Comparison of ENCODE assay signal across 9 cellular contexts in the genomic region with DNA sequence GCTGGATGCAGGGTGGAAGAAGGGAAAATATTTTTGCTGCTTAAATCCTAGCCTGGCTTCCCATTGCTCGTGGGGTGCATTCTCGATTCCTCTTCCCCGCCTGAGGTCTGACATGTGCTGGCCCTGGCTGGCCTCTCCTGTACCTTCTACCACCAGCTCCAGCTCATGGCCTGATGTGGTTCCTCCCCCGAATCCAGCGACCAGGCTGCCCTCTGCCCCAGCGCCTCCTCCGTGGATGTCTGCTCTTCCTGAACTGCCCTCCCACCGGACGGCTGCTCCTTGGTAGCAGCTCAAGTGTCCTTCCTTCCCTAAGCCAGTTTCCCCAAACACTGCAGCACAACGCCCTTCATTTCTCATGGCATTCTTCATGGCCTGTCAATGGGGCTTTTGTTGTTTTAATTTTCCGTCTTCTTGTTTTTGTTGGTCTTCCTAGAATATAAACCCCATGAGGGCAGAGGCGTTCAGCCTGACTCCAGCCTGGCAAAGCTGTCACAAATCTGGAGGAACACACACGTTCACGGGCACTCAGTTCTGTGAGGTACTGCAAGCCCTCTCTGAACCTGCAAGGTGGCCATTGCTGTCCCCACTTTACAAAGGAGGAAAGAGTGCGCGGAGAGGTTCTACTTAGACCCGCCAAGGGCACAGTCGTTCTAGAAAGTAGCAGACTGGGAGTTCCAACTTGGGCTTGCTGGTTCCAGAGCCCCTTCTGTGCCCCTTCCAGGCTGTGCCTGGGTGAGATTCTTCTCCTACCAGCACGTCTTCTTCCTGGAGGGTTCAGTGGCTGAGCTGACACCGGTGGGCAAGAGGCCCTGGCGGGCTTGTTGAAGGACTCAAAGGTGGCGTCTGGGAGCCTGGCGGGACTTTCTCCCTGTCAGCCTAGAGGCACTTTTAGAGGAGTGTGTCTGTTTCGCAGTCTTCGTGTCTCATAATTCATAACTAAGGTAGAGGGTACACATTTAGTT. TPM values are rescaled to one million over a fixed set of nuclear protein-coding genes. Genes with fewer than 3 reads are reported as not detected.
A peak's percentile ranks its signal among the peaks of the same experiment; 100 is the strongest.
DNase-seq lines count a peak whose midpoint lies in the region; ATAC-seq, FAIRE-seq and TF ChIP-seq lines count a peak whose summit lies in the region.
"Had no signal": no experiment of that assay in that cellular context is flagged by ENCODE, and none has a peak within 500 bp of the region (broad histone marks: within the 10 kb centered on the region; RNA-seq: fewer than 3 reads in every experiment).

No MANE protein-coding gene starts in this region.

- no peaks in the 10 kb centered on the region for H3K9me2 ChIP-seq in Karpas-422 (replicated peaks; ENCODE audit: insufficient read depth, low read length)

- H3K4me1 Mint-ChIP-seq in astrocyte (ENCODE audit: low read depth, unreplicated experiment), result peaks cover 19% of the 10 kb centered on the region
- peaks cover 14 to 43% (median 31%) of the 10 kb centered on the region in 7 donors for H3K4me1 Mint-ChIP-seq in naive thymus-derived CD4-positive, alpha-beta T cell

- CTCF ChIA-PET in AG04449 (lab: Yijun Ruan, JAX), result interaction anchor here (0.8 to 3.1 kb wide), 6 partner anchors 8 to 1202 kb away, joined by 3 to 37 read pairs (median 5); no protein-coding TSS in a partner anchor
- CTCF ChIA-PET in naive thymus-derived CD4-positive, alpha-beta T cell (lab: Charles Lee), result interaction anchor here (0.8 kb wide), 1 partner anchor 44 kb away, joined by 3 read pairs; no protein-coding TSS in a partner anchor

- DNase-seq in AG04449 (ENCODE audit: low read depth, low spot score) (no peak), HTR-8/SVneo (ENCODE audit: insufficient read length, low spot score) (no peak), astrocyte (ENCODE audit: low read depth) (no peak), NCI-H1930 (lab: John Stamatoyannopoulos, UW) (no peak), left lung (no peak), NCI-H82 treated with DMSO at 0.1 percent for 48 hours (lab: John Stamatoyannopoulos, UW; ENCODE audit: unreplicated experiment) (no peak), Karpas-422 (no peak)
- DNase-seq in naive thymus-derived CD4-positive, alpha-beta T cell, result no peak
- DNase-seq: activated effector memory CD4-positive, alpha-beta T cell treated with anti-CD3 and anti-CD28 coated beads, Interleukin-2, amount 50 U/mL, for 16 hours had no signal

- H3K27ac ChIP-seq in astrocyte (ENCODE audit: low read depth, low read length) (no peak overlapping the region), left lung (peak overlapping the region in 1 of 2 donors; percentile 25), Karpas-422 (ENCODE audit: low read length) (no peak overlapping the region)
- H3K27ac ChIP-seq in naive thymus-derived CD4-positive, alpha-beta T cell (ENCODE audit: low read depth, low read length), result no peak overlapping the region

- intact Hi-C loops in naive thymus-derived CD4-positive, alpha-beta T cell (cut with micrococcal nuclease), result loop anchor here (2.0 to 5.0 kb wide), 4 partner anchors 17 to 69 kb away; partner anchors contain the start of gene C11orf24 (in 1 of the 2)
- intact Hi-C loops in left lung (cut with DNase I), result loop anchor here in 1 of 2 donors (10.0 kb wide), 1 partner anchor 73 kb away; no protein-coding TSS in a partner anchor

- peaks cover 5% of the 10 kb centered on the region for H3K27me3 Mint-ChIP-seq in astrocyte (ENCODE audit: low read depth, unreplicated experiment)
- peaks cover 0 to 18% (median 0%) of the 10 kb centered on the region in 5 donors for H3K27me3 Mint-ChIP-seq in naive thymus-derived CD4-positive, alpha-beta T cell

- H3K4me2 ChIP-seq in astrocyte (ENCODE audit: low read length), result peak overlapping the region; percentile 96
- H3K4me2 ChIP-seq in Karpas-422 (ENCODE audit: low read depth, low read length, poor library complexity, severe bottlenecking), result no peak overlapping the region

- H3K4me3 ChIP-seq in AG04449 (ENCODE audit: low read depth, low read length) (peak overlapping the region; percentile 74), astrocyte (ENCODE audit: insufficient read depth, low read depth, low read length) (no peak overlapping the region), left lung (peak overlapping the region in 1 of 2 donors; percentile 26), Karpas-422 (ENCODE audit: low read length) (no peak overlapping the region)
- H3K4me3 ChIP-seq in naive thymus-derived CD4-positive, alpha-beta T cell (ENCODE audit: low read length), result no peak overlapping the region

- ATAC-seq in naive thymus-derived CD4-positive, alpha-beta T cell, result no peak
- ATAC-seq in left lung, result no peak

- no peak overlapping the region for H3K27ac Mint-ChIP-seq in astrocyte (ENCODE audit: unreplicated experiment)
- H3K27ac Mint-ChIP-seq in naive thymus-derived CD4-positive, alpha-beta T cell, result peak overlapping the region in 8 of 9 donors; percentile 4 to 78 (median 52)

- no peak overlapping the region for H3K9ac ChIP-seq in astrocyte (ENCODE audit: low read length)
- H3K9ac ChIP-seq in Karpas-422 (ENCODE audit: low read length), result no peak overlapping the region

- H3K27me3 ChIP-seq in astrocyte (ENCODE audit: insufficient read depth, low read length), result no peaks in the 10 kb centered on the region
- H3K27me3 ChIP-seq in naive thymus-derived CD4-positive, alpha-beta T cell (ENCODE audit: control insufficient read depth in 2 of 2, insufficient read depth in 2 of 2, low read length in 2 of 2), result peaks cover 0 to 4% of the 10 kb centered on the region in 2 donors
- peaks cover 0 to 47% of the 10 kb centered on the region in 2 donors for H3K27me3 ChIP-seq in left lung
- H3K27me3 ChIP-seq in Karpas-422 (ENCODE audit: low read length), result no peaks in the 10 kb centered on the region

- H2AFZ ChIP-seq in astrocyte (ENCODE audit: low read depth, low read length) (no peak overlapping the region), Karpas-422 (ENCODE audit: low read length) (no peak overlapping the region)

- no peaks in the 10 kb centered on the region for H3K9me3 Mint-ChIP-seq in astrocyte (ENCODE audit: unreplicated experiment)
- H3K9me3 Mint-ChIP-seq in naive thymus-derived CD4-positive, alpha-beta T cell, result no peaks in the 10 kb centered on the region

- H4K20me1 ChIP-seq in astrocyte (ENCODE audit: insufficient read depth, low read length) (peaks cover 17% of the 10 kb centered on the region), Karpas-422 (ENCODE audit: insufficient read depth, low read depth, low read length) (no peaks in the 10 kb centered on the region)

- H3K4me3 Mint-ChIP-seq in astrocyte (ENCODE audit: unreplicated experiment), result peak overlapping the region; percentile 76
- peak overlapping the region; percentile 55 to 85 (median 76) for H3K4me3 Mint-ChIP-seq in naive thymus-derived CD4-positive, alpha-beta T cell

- no peaks in the 10 kb centered on the region for H3K9me3 ChIP-seq in astrocyte (ENCODE audit: insufficient read depth, low read depth, low read length)
- no peaks in the 10 kb centered on the region for H3K9me3 ChIP-seq in naive thymus-derived CD4-positive, alpha-beta T cell (ENCODE audit: control insufficient read depth in 2 of 3, low read length in 3 of 3)
- no peaks in the 10 kb centered on the region for H3K9me3 ChIP-seq in left lung
- no peaks in the 10 kb centered on the region for H3K9me3 ChIP-seq in Karpas-422 (ENCODE audit: low read length)

- H3K79me2 ChIP-seq in astrocyte (ENCODE audit: insufficient read depth, low read length) (peaks cover 34% of the 10 kb centered on the region), Karpas-422 (ENCODE audit: low read length) (no peaks in the 10 kb centered on the region)

- POLR2A ChIA-PET in AG04449 (lab: Yijun Ruan, JAX), result no interaction called here
- POLR2A ChIA-PET in naive thymus-derived CD4-positive, alpha-beta T cell (lab: Charles Lee), result interaction anchor here (1.3 kb wide), 1 partner anchor 40 kb away, joined by 4 read pairs; the partner anchor contains the start of gene C11orf24

- peak; percentile 33 for FAIRE-seq in HTR-8/SVneo (lab: Jason Lieb, UNC)
- FAIRE-seq in astrocyte (lab: Jason Lieb, UNC), result no peak

- H3K36me3 ChIP-seq in astrocyte (ENCODE audit: insufficient read depth, low read length) (no peaks in the 10 kb centered on the region), left lung (no peaks in the 10 kb centered on the region), Karpas-422 (ENCODE audit: insufficient read depth, low read length) (no peaks in the 10 kb centered on the region)
- no peaks in the 10 kb centered on the region for H3K36me3 ChIP-seq in naive thymus-derived CD4-positive, alpha-beta T cell (ENCODE audit: control insufficient read depth in 2 of 3, insufficient read depth in 3 of 3, low read length in 3 of 3)

- H3K36me3 Mint-ChIP-seq in astrocyte (ENCODE audit: low read depth, unreplicated experiment), result no peaks in the 10 kb centered on the region
- no peaks in the 10 kb centered on the region for H3K36me3 Mint-ChIP-seq in naive thymus-derived CD4-positive, alpha-beta T cell

- peaks cover 26% of the 10 kb centered on the region for H3K4me1 ChIP-seq in astrocyte (ENCODE audit: insufficient read depth, low read length)
- H3K4me1 ChIP-seq in naive thymus-derived CD4-positive, alpha-beta T cell (ENCODE audit: control insufficient read depth in 2 of 2, insufficient read depth in 2 of 2, low read length in 2 of 2), result peaks cover 8 to 22% of the 10 kb centered on the region in 2 donors
- H3K4me1 ChIP-seq in left lung, result peaks cover 8 to 42% of the 10 kb centered on the region in 2 donors
- no peaks in the 10 kb centered on the region for H3K4me1 ChIP-seq in Karpas-422 (ENCODE audit: low read length)

- TF ChIP-seq CTCF in AG04449 (IDR thresholded peaks at IDR 0.05; ENCODE audit: insufficient read depth, low read length, missing control alignments) (no peak), astrocyte (IDR thresholded peaks at IDR 0.05; ENCODE audit: insufficient read depth, low read depth, low read length) (no peak), left lung (IDR thresholded peaks at IDR 0.05) (no peak)

RNA-seq across cellular contexts. Expression of gene LRP5, which starts 1.0 kb away (rescaled TPM):
- total RNA-seq in astrocyte (19.6 and 20.2 TPM in 2 replicates), left lung (10 to 100 TPM; 48.9 to 57.1 TPM)
- 10 to 100 TPM in 1 of 5 experiments, 1 to 10 TPM in 4; 1.4 to 29.9 (median 2.3) TPM for total RNA-seq in naive thymus-derived CD4-positive, alpha-beta T cell
- under 1 TPM; 0.35 to 0.99 TPM for polyA plus RNA-seq in naive thymus-derived CD4-positive, alpha-beta T cell
- 0.04 and 0.07 TPM in 2 replicates for total RNA-seq in Karpas-422 (2014; rRNA removed; shearing (Covaris generic); ENCODE audit: low replicate concordance)

RNA-seq across cellular contexts. Expression of gene C11orf24, which starts 39.7 kb away (rescaled TPM):
- 79.8 and 83.5 TPM in 2 replicates for total RNA-seq in astrocyte
- 10 to 100 TPM in 4 of 5 experiments, 1 to 10 TPM in 1; 9.5 to 20.0 (median 15.4) TPM for total RNA-seq in naive thymus-derived CD4-positive, alpha-beta T cell
- 10 to 100 TPM in 1 of 2 donors, 1 to 10 TPM in 1; 5.7 to 11.5 TPM for polyA plus RNA-seq in naive thymus-derived CD4-positive, alpha-beta T cell
- 10 to 100 TPM; 44.7 to 50.9 TPM for total RNA-seq in left lung
- 25.4 and 37.4 TPM in 2 replicates for total RNA-seq in Karpas-422 (2014; rRNA removed; shearing (Covaris generic); ENCODE audit: low replicate concordance)
